In genomic region chr7:32964411-32965159, GRCh38 we compare ENCODE assay signal across 8 cellular contexts. TPM values are rescaled to one million over a fixed set of nuclear protein-coding genes. Genes with fewer than 3 reads are reported as not detected.
DNase-seq lines count a peak whose midpoint lies in the region; ATAC-seq and TF ChIP-seq lines count a peak whose summit lies in the region.
"Not testable (repeated sequence)": the region's sequence is repeated elsewhere in the genome, so short reads cannot be mapped to it uniquely, and the experiment has no call there.

No MANE protein-coding gene starts in this region.

- H3K4me3 Mint-ChIP-seq in MCF 10A (ENCODE audit: unreplicated experiment), result not testable (repeated sequence)

- intact Hi-C loops in HCT116 (cut with micrococcal nuclease); MCF 10A (cut with micrococcal nuclease): not testable (repeated sequence)

- not testable (repeated sequence) for H3K4me1 ChIP-seq in HCT116 (ENCODE audit: control insufficient read depth in 1 of 2, insufficient read depth in 2 of 2, low read length in 2 of 2)

- not testable (repeated sequence) for BruUV-seq in HCT116 (replicated peaks; lab: Mats Ljungman, UMichigan); MCF 10A (replicated peaks; lab: Mats Ljungman, UMichigan)

- not testable (repeated sequence) for TF ChIP-seq POLR2A in HCT116 (IDR thresholded peaks at IDR 0.05; ENCODE audit: borderline replicate concordance, extremely low read depth, insufficient read depth, insufficient read length)

- H3K9me3 Mint-ChIP-seq in MCF 10A (ENCODE audit: unreplicated experiment), result not testable (repeated sequence)

- not testable (repeated sequence) for DNase-seq in AG09319 (ENCODE audit: extremely low read depth, low read depth); HCT116 (ENCODE audit: low read depth, low spot score); SK-N-MC (ENCODE audit: low read depth, low spot score); MCF 10A (ENCODE audit: unreplicated experiment)
- peak; percentile 20 for DNase-seq in inferior parietal cortex (ENCODE audit: extremely low spot score)
- DNase-seq in retina, result peak; percentile 67

- H3K9ac ChIP-seq in HCT116 (ENCODE audit: low read length); SK-N-MC (ENCODE audit: insufficient read length): not testable (repeated sequence)

- CTCF ChIA-PET in HCT116 (lab: Charles Lee), result not testable (repeated sequence)
- CTCF ChIA-PET in MCF 10A (lab: Yijun Ruan, JAX), result interaction anchor here (0.6 to 2.2 kb wide), 7 partner anchors 21 to 143 kb away, joined by 3 to 8 read pairs (median 5); no protein-coding TSS in a partner anchor

- not testable (repeated sequence) for H3K36me3 ChIP-seq in HCT116 (ENCODE audit: control insufficient read depth in 1 of 2, insufficient read depth in 2 of 2, low read length in 2 of 2); SK-N-MC (ENCODE audit: insufficient read depth, low read length)

- H3K27me3 Mint-ChIP-seq in MCF 10A (ENCODE audit: insufficient read depth, unreplicated experiment), result not testable (repeated sequence)

- 0 out of 2 replicates have a peak, but pooled peaks have one; percentile 11 for TF ChIP-seq RAD21 in HCT116 (IDR thresholded peaks at IDR 0.05; ENCODE audit: low read depth)

- H3K27me3 ChIP-seq in HCT116 (ENCODE audit: insufficient read depth, low read length), result not testable (repeated sequence)

- not testable (repeated sequence) for H3K27ac ChIP-seq in HCT116 (ENCODE audit: low read depth, low read length); SK-N-MC

- H2AFZ ChIP-seq in HCT116 (ENCODE audit: low read depth, low read length, poor library complexity, severe bottlenecking), result not testable (repeated sequence)

- H3K4me2 ChIP-seq in HCT116 (ENCODE audit: low read length), result peak overlapping the region; percentile 27; the same call in 1 of the 2 replicates

- not testable (repeated sequence) for H3K79me2 ChIP-seq in HCT116 (ENCODE audit: insufficient read depth, low read length)

- H3K4me3 ChIP-seq in HCT116 (replicated peaks in 1 of 2; ENCODE audit: low read depth in 1 of 2, low read length in 2 of 2), result not testable (repeated sequence)
- H3K4me3 ChIP-seq in SK-N-MC, result peak overlapping the region; percentile 68

- peaks cover 12% of the 10 kb centered on the region for H3K4me1 Mint-ChIP-seq in MCF 10A (ENCODE audit: insufficient read depth, unreplicated experiment)

- not testable (repeated sequence) for H3K9me2 ChIP-seq in HCT116 (ENCODE audit: insufficient read depth)

- RAD21 ChIA-PET in HCT116 (lab: Charles Lee; ENCODE audit: low non-redundant PET in 1 of 2, low total read pairs in 2 of 2, uncharacterized antibody in 2 of 2, unreplicated experiment in 2 of 2), result not testable (repeated sequence)

- TF ChIP-seq CTCF in AG09319 (IDR thresholded peaks at IDR 0.05; ENCODE audit: low read depth, low read length) (peak; percentile 17; the same call in 1 of the 2 replicates), HCT116 (IDR thresholded peaks at IDR 0.05 in 2 of 3, conservative IDR thresholded peaks at IDR 0.05 in 1 of 3; ENCODE audit: borderline replicate concordance in 1 of 3, insufficient read depth in 1 of 3, low read depth in 2 of 3, low read length in 2 of 3) (peak; percentile 1 to 45 (median 36); a peak in 4 of 6 replicates), MCF 10A (IDR thresholded peaks at IDR 0.05; ENCODE audit: unreplicated experiment) (peak; percentile 24)

- peak; percentile 89 for ATAC-seq in GM18870 (IDR thresholded peaks at IDR 0.05; ENCODE audit: unreplicated experiment)
- peak; percentile 97 for ATAC-seq in HCT116
- ATAC-seq in HG03432 (IDR thresholded peaks at IDR 0.05; ENCODE audit: unreplicated experiment), result peak; percentile 97

- H4K20me1 ChIP-seq in HCT116 (ENCODE audit: insufficient read depth), result not testable (repeated sequence)

- peak overlapping the region; percentile 81 for H3K27ac Mint-ChIP-seq in MCF 10A (ENCODE audit: low read depth, unreplicated experiment)

- POLR2A ChIA-PET in HCT116 (lab: Charles Lee); MCF 10A (lab: Yijun Ruan, JAX): not testable (repeated sequence)

- H3K9me3 ChIP-seq in HCT116 (ENCODE audit: control insufficient read depth in 1 of 2, insufficient read depth in 1 of 2, low read depth in 1 of 2, low read length in 2 of 2); SK-N-MC (ENCODE audit: low read depth, low read length): not testable (repeated sequence)

- H3K36me3 Mint-ChIP-seq in MCF 10A (ENCODE audit: insufficient read depth, unreplicated experiment), result not testable (repeated sequence)

RNA-seq across cellular contexts. Expression of gene FKBP9, which starts 7.3 kb away (rescaled TPM):
- total RNA-seq in HCT116 (2021; ENCODE audit: unreplicated experiment) (85.6 TPM), MCF 10A (2022) (111 and 139 TPM in 2 replicates)
- 99.4 and 103 TPM in 2 replicates for polyA plus RNA-seq in HCT116 (2012)
